Comparison of ENCODE assay signal across 8 cellular contexts in the genomic region with DNA sequence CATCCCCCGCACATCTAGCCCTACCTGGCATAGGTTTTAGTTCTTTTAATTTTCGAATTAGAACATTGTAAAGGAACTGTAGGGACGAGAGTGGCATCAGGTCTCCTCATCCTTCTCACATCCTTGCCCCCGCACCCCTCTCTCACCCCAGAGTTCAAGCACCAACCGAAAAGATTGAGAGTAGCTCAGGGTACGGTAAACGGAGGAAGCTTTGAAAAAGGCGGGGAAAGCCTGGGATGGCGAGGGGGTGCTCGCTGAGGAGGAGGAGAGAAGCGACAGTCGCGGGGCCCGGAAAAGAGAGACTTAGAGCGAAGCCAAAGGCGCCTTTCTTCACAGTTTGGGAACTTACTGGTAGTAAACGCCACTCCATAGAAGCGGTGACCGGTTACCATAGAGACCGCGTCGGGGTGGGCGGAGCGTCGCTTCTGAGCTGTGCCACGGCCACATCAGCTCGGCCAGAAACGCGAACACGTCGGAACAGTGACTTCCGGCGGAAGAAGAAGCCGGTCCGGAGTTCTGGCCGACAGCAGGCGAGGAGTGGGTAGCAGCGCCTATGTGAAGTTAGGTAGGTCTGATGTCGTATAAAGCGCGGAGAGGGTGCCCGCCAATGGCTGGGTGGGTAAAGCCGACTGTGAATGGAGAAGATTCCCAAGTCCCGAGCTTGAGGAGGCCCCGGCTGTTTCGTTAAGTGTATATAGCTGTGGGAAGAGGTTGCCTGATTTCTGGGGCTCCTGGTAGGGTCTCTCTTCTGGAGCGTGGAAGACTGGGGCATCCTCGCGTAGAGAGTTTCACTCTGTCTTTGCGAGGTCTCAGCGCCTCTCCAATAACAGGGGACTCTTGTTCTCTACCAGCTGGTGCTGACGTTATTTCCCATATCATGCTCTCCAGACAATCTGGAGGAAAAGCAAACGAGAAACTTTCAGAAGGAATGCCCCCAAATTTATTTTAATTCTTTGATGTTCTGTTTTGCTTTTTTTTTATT. TPM values are rescaled to one million over a fixed set of nuclear protein-coding genes. Genes with fewer than 3 reads are reported as not detected.
DNase-seq lines count a peak whose midpoint lies in the region; ATAC-seq and TF ChIP-seq lines count a peak whose summit lies in the region.

A gene with protein sequence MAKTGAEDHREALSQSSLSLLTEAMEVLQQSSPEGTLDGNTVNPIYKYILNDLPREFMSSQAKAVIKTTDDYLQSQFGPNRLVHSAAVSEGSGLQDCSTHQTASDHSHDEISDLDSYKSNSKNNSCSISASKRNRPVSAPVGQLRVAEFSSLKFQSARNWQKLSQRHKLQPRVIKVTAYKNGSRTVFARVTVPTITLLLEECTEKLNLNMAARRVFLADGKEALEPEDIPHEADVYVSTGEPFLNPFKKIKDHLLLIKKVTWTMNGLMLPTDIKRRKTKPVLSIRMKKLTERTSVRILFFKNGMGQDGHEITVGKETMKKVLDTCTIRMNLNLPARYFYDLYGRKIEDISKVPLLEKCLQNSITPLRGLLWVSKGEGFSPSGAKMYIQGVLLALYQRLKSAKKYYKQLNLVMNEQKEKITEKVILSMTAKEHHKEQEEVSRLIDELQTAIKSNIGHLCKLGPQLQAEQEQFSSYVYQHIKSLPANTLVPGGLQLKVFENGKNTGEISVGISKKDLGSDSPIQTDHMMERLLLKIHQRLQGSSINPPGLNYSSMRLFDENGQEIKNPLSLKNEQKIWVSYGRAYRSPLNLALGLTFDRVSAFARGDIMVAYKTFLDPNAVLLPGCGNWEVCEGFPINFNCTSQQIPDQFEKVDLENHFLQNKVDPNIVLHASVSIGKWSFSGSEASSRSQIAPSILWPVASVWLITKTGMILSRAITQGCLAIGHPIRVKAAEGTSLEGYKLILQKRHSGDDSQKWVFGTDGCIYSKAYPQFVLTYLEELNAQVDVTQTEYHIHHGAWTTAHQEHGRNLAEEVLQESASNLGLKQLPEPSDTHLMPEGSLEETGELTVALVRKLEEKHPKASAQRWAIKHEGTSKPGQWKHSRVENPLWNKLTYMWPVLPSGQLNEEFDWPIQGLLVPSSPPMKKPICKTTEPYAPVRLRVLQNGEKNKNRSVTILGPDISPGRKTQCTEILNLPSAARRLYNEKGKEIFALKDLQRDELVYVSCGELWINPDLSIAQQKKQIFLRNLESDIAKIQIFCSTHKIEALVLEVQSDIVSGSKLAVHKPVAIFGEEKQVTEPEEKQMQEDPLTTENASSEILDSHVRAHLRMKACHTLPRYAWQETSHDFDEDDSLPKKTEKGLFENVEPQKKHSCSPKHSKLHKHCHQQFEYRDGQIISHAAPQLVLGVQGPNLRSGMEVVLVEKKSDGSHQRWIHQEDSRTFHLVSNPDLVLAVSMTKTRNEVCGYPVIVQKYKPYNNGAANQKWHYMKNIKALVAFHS (N-terminal part only) (minus strand): TSS at position 392 of the 982 bp plus-strand sequence. CDS start 41,459 bp downstream, outside the sequence.
DNAJC24 (plus strand) TSS at position 513 of the 982 bp plus-strand sequence. CDS start 889 bp downstream, outside the sequence.

- intact Hi-C loops in PC-9 (cut with micrococcal nuclease; ENCODE audit: unreplicated experiment) (no loop called here), esophagus muscularis mucosa (cut with DNase I) (no loop called here)

- peaks cover 22% of the 10 kb centered on the region for H3K79me2 ChIP-seq in PC-9 (ENCODE audit: low read depth)

- no peak for TF ChIP-seq POLR2A in esophagus muscularis mucosa (IDR thresholded peaks at IDR 0.05; ENCODE audit: low read depth)

- H3K4me2 ChIP-seq in PC-9 = peak within 1 kb of the TSS; percentile 89

- TSS peak; percentile 75 for BruUV-seq in PC-9 (replicated peaks; lab: Mats Ljungman, UMichigan)

- no peaks in the 10 kb centered on the region for H3K27me3 ChIP-seq in PC-9 (ENCODE audit: insufficient read depth, low read depth)
- H3K27me3 ChIP-seq in esophagus muscularis mucosa = no peaks in the 10 kb centered on the region
- no peaks in the 10 kb centered on the region for H3K27me3 ChIP-seq in muscle layer of colon (ENCODE audit: control insufficient read depth in 1 of 2, insufficient read depth in 2 of 2, low read length in 2 of 2)

- H3K27ac ChIP-seq in PC-9 = 0 out of 2 replicates have a peak within 1 kb of the TSS, but pooled peaks have one; percentile 22
- H3K27ac ChIP-seq in esophagus muscularis mucosa (replicated peaks in 1 of 4) = peak within 1 kb of the TSS; percentile 67 to 83 (median 80)
- peak within 1 kb of the TSS; percentile 54 for H3K27ac ChIP-seq in muscle layer of colon (ENCODE audit: low read depth, low read length)

- CTCF ChIA-PET in PC-9 (lab: Charles Lee) = no interaction called here

- peak; percentile 98 for ATAC-seq in GM21723 (IDR thresholded peaks at IDR 0.05; ENCODE audit: unreplicated experiment)
- ATAC-seq in activated T-cell treated with anti-CD3 and anti-CD28 coated beads, Interleukin-2, amount 50 U/mL, for 4 hours = peak; percentile 99

- H3K4me3 ChIP-seq in PC-9 (peak within 1 kb of the TSS; percentile 93), esophagus muscularis mucosa (peak within 1 kb of the TSS; percentile 69 to 82 (median 74)), muscle layer of colon (ENCODE audit: low read depth in 1 of 2, low read length in 2 of 2) (peak within 1 kb of the TSS; percentile 79 to 95)

- H3K4me1 Mint-ChIP-seq in activated T-cell treated with anti-CD3 and anti-CD28 coated beads, Interleukin-2, amount 50 U/mL, for 4 hours (ENCODE audit: low read depth) = peaks cover 43% of the 10 kb centered on the region

- peak within 1 kb of the TSS; percentile 100 for H2AFZ ChIP-seq in PC-9

- H3K36me3 ChIP-seq in PC-9 (ENCODE audit: low read depth) (no peaks in the 10 kb centered on the region; the same call in 1 of the 2 replicates), esophagus muscularis mucosa (no peaks in the 10 kb centered on the region), muscle layer of colon (ENCODE audit: insufficient read depth, low read length) (no peaks in the 10 kb centered on the region)

- in situ Hi-C loops in KBM-7 (cut with MboI; ENCODE audit: low pct_unique_long_range_greater_than_20kb, low sequenced_read_pairs) = no loop called here

- no peak for TF ChIP-seq EP300 in esophagus muscularis mucosa (IDR thresholded peaks at IDR 0.05)

- no peaks in the 10 kb centered on the region for H4K20me1 ChIP-seq in PC-9 (ENCODE audit: insufficient read depth)

- H3K9me3 Mint-ChIP-seq in activated T-cell treated with anti-CD3 and anti-CD28 coated beads, Interleukin-2, amount 50 U/mL, for 4 hours = no peaks in the 10 kb centered on the region

- no peaks in the 10 kb centered on the region for H3K9me2 ChIP-seq in PC-9 (ENCODE audit: insufficient read depth)

- H3K4me1 ChIP-seq in PC-9 (replicated peaks; ENCODE audit: insufficient read depth) (peaks cover 16% of the 10 kb centered on the region), esophagus muscularis mucosa (peaks cover 8 to 29% (median 18%) of the 10 kb centered on the region in 4 donors), muscle layer of colon (ENCODE audit: insufficient read depth, low read length) (peaks cover 15% of the 10 kb centered on the region)

- WGBS in esophagus muscularis mucosa = under 1% methylated on average over 49 of the region's 53 CpGs

- H3K4me3 Mint-ChIP-seq in activated T-cell treated with anti-CD3 and anti-CD28 coated beads, Interleukin-2, amount 50 U/mL, for 4 hours = peak within 1 kb of the TSS; percentile 97

- no peaks in the 10 kb centered on the region for H3K9me3 ChIP-seq in PC-9 (ENCODE audit: insufficient read depth, low read depth)
- H3K9me3 ChIP-seq in esophagus muscularis mucosa = no peaks in the 10 kb centered on the region
- H3K9me3 ChIP-seq in muscle layer of colon (ENCODE audit: low read length) = no peaks in the 10 kb centered on the region

- no peaks in the 10 kb centered on the region; the same call in 1 of the 2 replicates for H3F3A ChIP-seq in PC-9 (ENCODE audit: insufficient read depth, low read depth)

- POLR2A ChIA-PET in PC-9 (lab: Charles Lee; ENCODE audit: unreplicated experiment) = interaction anchor here (0.6 to 0.8 kb wide), 5 partner anchors 9 to 773 kb away, joined by 4 to 12 read pairs (median 4); no protein-coding TSS in a partner anchor

- DNase-seq in DMS53 treated with DMSO at 0.1 percent for 48 hours (lab: John Stamatoyannopoulos, UW; ENCODE audit: unreplicated experiment) (peak; percentile 76), KBM-7 (peak; percentile 96), PC-9 (peak; percentile 90), esophagus muscularis mucosa (ENCODE audit: extremely low spot score) (peak; percentile 97)
- DNase-seq in activated T-cell treated with anti-CD3 and anti-CD28 coated beads, Interleukin-2, amount 50 U/mL, for 4 hours = peak; percentile 95
- DNase-seq in stimulated activated CD8-positive, alpha-beta memory T cell treated with anti-CD3 and anti-CD28 coated beads, Interleukin-7, amount 100 ng/mL, for 1 hour (ENCODE audit: low read depth in 2 of 2) = peak; percentile 84 to 85

- no peak for TF ChIP-seq CTCF in PC-9 (conservative IDR thresholded peaks at IDR 0.05)
- TF ChIP-seq CTCF in esophagus muscularis mucosa (IDR thresholded peaks at IDR 0.05) = peak in 1 of 3 experiments; percentile 14

- H3K9ac ChIP-seq in muscle layer of colon (ENCODE audit: low read length) = peak within 1 kb of the TSS; percentile 85

- peaks cover 2% of the 10 kb centered on the region for H3K36me3 Mint-ChIP-seq in activated T-cell treated with anti-CD3 and anti-CD28 coated beads, Interleukin-2, amount 50 U/mL, for 4 hours (ENCODE audit: insufficient read depth)

- H3K27me3 Mint-ChIP-seq in activated T-cell treated with anti-CD3 and anti-CD28 coated beads, Interleukin-2, amount 50 U/mL, for 4 hours (ENCODE audit: low read depth) = peaks cover under 1% of the 10 kb centered on the region

RNA-seq across cellular contexts. Expression of the first gene that starts in this region (rescaled TPM):
- total RNA-seq in PC-9 (2021) = 1.5 and 2.2 TPM in 2 replicates
- total RNA-seq in activated T-cell treated with anti-CD3 and anti-CD28 coated beads, Interleukin-2, amount 50 U/mL, for 4 hours = under 1 TPM in 1 of 3 donors, not detected in 2; 0.19 TPM
- total RNA-seq in esophagus muscularis mucosa = under 1 TPM in 1 of 4 donors, not detected in 3; 0.17 TPM

RNA-seq across cellular contexts. Expression of gene DNAJC24, which starts in this region (rescaled TPM):
- total RNA-seq in PC-9 (2021) (18.2 and 24.0 TPM in 2 replicates), esophagus muscularis mucosa (10 to 100 TPM; 13.9 to 27.0 (median 15.2) TPM)
- total RNA-seq in activated T-cell treated with anti-CD3 and anti-CD28 coated beads, Interleukin-2, amount 50 U/mL, for 4 hours = 10 to 100 TPM; 21.5 to 26.0 (median 24.6) TPM

Comparison
In these comparisons a context has a peak if more than half of its experiments do, and no peak if none do; other contexts are left out.
1. Peak in every context shown above with its lines: DNase-seq, ATAC-seq, H3K4me3 ChIP-seq and H3K27ac ChIP-seq.
2. H3K27ac ChIP-seq: peak in every context shown above with its lines; median percentile 80 in esophagus muscularis mucosa; 54 in muscle layer of colon; 22 in PC-9.